Comparison of ENCODE assay signal across 1 cellular context in genomic region chr11:65112551-65113360, GRCh38.
TF ChIP-seq lines count a peak whose summit lies in the region.

No MANE protein-coding gene starts in this region.

TF ChIP-seq in Ishikawa, 13 proteins besides CTCF, POLR2A, EP300 and RAD21 (continued from another document):
- TF ChIP-seq USF1 (IDR thresholded peaks at IDR 0.05), result no peak
- TF ChIP-seq FOXM1 (IDR thresholded peaks at IDR 0.05; ENCODE audit: borderline replicate concordance, low read depth), result no peak
- TF ChIP-seq YY1 (IDR thresholded peaks at IDR 0.05; ENCODE audit: low read depth), result no peak; the same call in none of the 2 replicates
- TF ChIP-seq TAF1 (IDR thresholded peaks at IDR 0.05; ENCODE audit: low read depth), result no peak; the same call in 1 of the 2 replicates
- peak; percentile 89; the same call in 1 of the 2 replicates for TF ChIP-seq ZBTB7A (IDR thresholded peaks at IDR 0.05; ENCODE audit: low read depth)
- TF ChIP-seq EGR1 (IDR thresholded peaks at IDR 0.05), result no peak
- TF ChIP-seq NFIC (IDR thresholded peaks at IDR 0.05), result no peak
- no peak for TF ChIP-seq CREB1 (IDR thresholded peaks at IDR 0.05; ENCODE audit: low read depth)
